1 cellular context compared by ENCODE assay signal in the genomic region with DNA sequence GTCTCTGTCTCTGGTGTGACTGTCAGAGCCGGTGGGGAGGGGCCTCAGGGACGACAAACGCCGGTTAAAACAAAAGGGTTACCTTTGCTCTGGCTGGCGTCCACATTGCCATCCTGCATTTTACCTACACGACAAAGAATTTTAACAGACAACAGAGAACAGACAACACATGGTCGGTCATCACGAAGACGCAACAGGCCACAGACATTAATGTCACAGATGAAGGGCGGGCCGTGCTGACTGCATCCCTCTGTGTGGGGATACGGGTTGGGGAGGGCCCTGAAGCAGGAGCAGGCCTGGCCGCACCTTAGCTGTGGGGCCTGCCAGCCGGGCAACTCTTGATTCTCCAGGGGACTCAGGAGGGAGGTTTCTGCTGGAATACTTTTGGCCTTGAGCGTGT.
TF ChIP-seq lines count a peak whose summit lies in the region.

No MANE protein-coding gene starts in this region.

TF ChIP-seq in HepG2, 621 proteins besides CTCF, POLR2A, EP300 and RAD21 (continued from another document):
- TF ChIP-seq ZNF20 (CRISPR knock-in tag; IDR thresholded peaks at IDR 0.05), result no peak
- TF ChIP-seq, protein P1, sequence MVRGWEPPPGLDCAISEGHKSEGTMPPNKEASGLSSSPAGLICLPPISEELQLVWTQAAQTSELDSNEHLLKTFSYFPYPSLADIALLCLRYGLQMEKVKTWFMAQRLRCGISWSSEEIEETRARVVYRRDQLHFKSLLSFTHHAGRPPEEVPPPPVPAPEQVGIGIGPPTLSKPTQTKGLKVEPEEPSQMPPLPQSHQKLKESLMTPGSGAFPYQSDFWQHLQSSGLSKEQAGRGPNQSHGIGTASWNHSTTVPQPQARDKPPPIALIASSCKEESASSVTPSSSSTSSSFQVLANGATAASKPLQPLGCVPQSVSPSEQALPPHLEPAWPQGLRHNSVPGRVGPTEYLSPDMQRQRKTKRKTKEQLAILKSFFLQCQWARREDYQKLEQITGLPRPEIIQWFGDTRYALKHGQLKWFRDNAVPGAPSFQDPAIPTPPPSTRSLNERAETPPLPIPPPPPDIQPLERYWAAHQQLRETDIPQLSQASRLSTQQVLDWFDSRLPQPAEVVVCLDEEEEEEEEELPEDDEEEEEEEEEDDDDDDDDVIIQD (CRISPR knock-in tag; IDR thresholded peaks at IDR 0.05; ENCODE audit: low read depth), result no peak
- TF ChIP-seq ZBTB8A (CRISPR knock-in tag; IDR thresholded peaks at IDR 0.05; ENCODE audit: borderline replicate concordance, low read depth), result no peak
- no peak for TF ChIP-seq SRSF4 (IDR thresholded peaks at IDR 0.05; ENCODE audit: low read depth, low read length, poor library complexity, severe bottlenecking)
- no peak for TF ChIP-seq RORA (CRISPR knock-in tag; IDR thresholded peaks at IDR 0.05)
- TF ChIP-seq ZNF232 (CRISPR knock-in tag; IDR thresholded peaks at IDR 0.05; ENCODE audit: borderline replicate concordance), result no peak
- TF ChIP-seq, protein P2, sequence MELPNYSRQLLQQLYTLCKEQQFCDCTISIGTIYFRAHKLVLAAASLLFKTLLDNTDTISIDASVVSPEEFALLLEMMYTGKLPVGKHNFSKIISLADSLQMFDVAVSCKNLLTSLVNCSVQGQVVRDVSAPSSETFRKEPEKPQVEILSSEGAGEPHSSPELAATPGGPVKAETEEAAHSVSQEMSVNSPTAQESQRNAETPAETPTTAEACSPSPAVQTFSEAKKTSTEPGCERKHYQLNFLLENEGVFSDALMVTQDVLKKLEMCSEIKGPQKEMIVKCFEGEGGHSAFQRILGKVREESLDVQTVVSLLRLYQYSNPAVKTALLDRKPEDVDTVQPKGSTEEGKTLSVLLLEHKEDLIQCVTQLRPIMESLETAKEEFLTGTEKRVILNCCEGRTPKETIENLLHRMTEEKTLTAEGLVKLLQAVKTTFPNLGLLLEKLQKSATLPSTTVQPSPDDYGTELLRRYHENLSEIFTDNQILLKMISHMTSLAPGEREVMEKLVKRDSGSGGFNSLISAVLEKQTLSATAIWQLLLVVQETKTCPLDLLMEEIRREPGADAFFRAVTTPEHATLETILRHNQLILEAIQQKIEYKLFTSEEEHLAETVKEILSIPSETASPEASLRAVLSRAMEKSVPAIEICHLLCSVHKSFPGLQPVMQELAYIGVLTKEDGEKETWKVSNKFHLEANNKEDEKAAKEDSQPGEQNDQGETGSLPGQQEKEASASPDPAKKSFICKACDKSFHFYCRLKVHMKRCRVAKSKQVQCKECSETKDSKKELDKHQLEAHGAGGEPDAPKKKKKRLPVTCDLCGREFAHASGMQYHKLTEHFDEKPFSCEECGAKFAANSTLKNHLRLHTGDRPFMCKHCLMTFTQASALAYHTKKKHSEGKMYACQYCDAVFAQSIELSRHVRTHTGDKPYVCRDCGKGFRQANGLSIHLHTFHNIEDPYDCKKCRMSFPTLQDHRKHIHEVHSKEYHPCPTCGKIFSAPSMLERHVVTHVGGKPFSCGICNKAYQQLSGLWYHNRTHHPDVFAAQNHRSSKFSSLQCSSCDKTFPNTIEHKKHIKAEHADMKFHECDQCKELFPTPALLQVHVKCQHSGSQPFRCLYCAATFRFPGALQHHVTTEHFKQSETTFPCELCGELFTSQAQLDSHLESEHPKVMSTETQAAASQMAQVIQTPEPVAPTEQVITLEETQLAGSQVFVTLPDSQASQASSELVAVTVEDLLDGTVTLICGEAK (IDR thresholded peaks at IDR 0.05), result no peak
- TF ChIP-seq, protein P2 (CRISPR knock-in tag; IDR thresholded peaks at IDR 0.05), result no peak
- TF ChIP-seq, protein P3, sequence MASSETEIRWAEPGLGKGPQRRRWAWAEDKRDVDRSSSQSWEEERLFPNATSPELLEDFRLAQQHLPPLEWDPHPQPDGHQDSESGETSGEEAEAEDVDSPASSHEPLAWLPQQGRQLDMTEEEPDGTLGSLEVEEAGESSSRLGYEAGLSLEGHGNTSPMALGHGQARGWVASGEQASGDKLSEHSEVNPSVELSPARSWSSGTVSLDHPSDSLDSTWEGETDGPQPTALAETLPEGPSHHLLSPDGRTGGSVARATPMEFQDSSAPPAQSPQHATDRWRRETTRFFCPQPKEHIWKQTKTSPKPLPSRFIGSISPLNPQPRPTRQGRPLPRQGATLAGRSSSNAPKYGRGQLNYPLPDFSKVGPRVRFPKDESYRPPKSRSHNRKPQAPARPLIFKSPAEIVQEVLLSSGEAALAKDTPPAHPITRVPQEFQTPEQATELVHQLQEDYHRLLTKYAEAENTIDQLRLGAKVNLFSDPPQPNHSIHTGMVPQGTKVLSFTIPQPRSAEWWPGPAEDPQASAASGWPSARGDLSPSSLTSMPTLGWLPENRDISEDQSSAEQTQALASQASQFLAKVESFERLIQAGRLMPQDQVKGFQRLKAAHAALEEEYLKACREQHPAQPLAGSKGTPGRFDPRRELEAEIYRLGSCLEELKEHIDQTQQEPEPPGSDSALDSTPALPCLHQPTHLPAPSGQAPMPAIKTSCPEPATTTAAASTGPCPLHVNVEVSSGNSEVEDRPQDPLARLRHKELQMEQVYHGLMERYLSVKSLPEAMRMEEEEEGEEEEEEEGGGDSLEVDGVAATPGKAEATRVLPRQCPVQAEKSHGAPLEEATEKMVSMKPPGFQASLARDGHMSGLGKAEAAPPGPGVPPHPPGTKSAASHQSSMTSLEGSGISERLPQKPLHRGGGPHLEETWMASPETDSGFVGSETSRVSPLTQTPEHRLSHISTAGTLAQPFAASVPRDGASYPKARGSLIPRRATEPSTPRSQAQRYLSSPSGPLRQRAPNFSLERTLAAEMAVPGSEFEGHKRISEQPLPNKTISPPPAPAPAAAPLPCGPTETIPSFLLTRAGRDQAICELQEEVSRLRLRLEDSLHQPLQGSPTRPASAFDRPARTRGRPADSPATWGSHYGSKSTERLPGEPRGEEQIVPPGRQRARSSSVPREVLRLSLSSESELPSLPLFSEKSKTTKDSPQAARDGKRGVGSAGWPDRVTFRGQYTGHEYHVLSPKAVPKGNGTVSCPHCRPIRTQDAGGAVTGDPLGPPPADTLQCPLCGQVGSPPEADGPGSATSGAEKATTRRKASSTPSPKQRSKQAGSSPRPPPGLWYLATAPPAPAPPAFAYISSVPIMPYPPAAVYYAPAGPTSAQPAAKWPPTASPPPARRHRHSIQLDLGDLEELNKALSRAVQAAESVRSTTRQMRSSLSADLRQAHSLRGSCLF (CRISPR knock-in tag; IDR thresholded peaks at IDR 0.05; ENCODE audit: borderline replicate concordance), result no peak
- TF ChIP-seq BHLHE40 (IDR thresholded peaks at IDR 0.05; ENCODE audit: low read length), result no peak
- TF ChIP-seq ZNF225 (CRISPR knock-in tag; IDR thresholded peaks at IDR 0.05), result no peak
- TF ChIP-seq, protein P4, sequence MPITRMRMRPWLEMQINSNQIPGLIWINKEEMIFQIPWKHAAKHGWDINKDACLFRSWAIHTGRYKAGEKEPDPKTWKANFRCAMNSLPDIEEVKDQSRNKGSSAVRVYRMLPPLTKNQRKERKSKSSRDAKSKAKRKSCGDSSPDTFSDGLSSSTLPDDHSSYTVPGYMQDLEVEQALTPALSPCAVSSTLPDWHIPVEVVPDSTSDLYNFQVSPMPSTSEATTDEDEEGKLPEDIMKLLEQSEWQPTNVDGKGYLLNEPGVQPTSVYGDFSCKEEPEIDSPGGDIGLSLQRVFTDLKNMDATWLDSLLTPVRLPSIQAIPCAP (CRISPR knock-in tag; IDR thresholded peaks at IDR 0.05; ENCODE audit: low read depth), result no peak
- TF ChIP-seq, protein P5, sequence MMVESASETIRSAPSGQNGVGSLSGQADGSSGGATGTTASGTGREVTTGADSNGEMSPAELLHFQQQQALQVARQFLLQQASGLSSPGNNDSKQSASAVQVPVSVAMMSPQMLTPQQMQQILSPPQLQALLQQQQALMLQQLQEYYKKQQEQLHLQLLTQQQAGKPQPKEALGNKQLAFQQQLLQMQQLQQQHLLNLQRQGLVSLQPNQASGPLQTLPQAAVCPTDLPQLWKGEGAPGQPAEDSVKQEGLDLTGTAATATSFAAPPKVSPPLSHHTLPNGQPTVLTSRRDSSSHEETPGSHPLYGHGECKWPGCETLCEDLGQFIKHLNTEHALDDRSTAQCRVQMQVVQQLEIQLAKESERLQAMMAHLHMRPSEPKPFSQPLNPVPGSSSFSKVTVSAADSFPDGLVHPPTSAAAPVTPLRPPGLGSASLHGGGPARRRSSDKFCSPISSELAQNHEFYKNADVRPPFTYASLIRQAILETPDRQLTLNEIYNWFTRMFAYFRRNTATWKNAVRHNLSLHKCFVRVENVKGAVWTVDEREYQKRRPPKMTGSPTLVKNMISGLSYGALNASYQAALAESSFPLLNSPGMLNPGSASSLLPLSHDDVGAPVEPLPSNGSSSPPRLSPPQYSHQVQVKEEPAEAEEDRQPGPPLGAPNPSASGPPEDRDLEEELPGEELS (CRISPR knock-in tag; IDR thresholded peaks at IDR 0.05), result no peak
- TF ChIP-seq HNRNPL (IDR thresholded peaks at IDR 0.05; ENCODE audit: low read depth, low read length), result no peak
